23 cellular contexts compared by ENCODE assay signal in genomic region chr15:95989392-95989791, GRCh38.
DNase-seq lines count a peak whose midpoint lies in the region; ATAC-seq and TF ChIP-seq lines count a peak whose summit lies in the region.
"Had no signal": no experiment of that assay in that cellular context is flagged by ENCODE, and none has a peak within 500 bp of the region (broad histone marks: within the 10 kb centered on the region; RNA-seq: fewer than 3 reads in every experiment).

No MANE protein-coding gene starts in this region.

- ATAC-seq in right cardiac atrium (no peak), HG02571 (IDR thresholded peaks at IDR 0.05; ENCODE audit: unreplicated experiment) (no peak)
- ATAC-seq: K562 had no signal

- no peaks in the 10 kb centered on the region for H3K27me3 Mint-ChIP-seq in neural crest cell (ENCODE audit: low read depth)

- no peak for TF ChIP-seq POLR2A in erythroblast (IDR thresholded peaks at IDR 0.05; ENCODE audit: low read length)

- DNase-seq in left ventricle myocardium inferior: no peak
- no peak for DNase-seq in right cardiac atrium
- DNase-seq in cerebellar cortex (ENCODE audit: low spot score): peak; percentile 3
- no peak for DNase-seq in neural crest cell (ENCODE audit: low read depth, low spot score)
- DNase-seq in erythroblast (lab: John Stamatoyannopoulos, UW): no peak
- DNase-seq in SKM-1 (lab: John Stamatoyannopoulos, UW; ENCODE audit: unreplicated experiment): no peak
- DNase-seq: Calu3, DMS153, DND-41, GM23248, H7, Kasumi-1, MV-4-11, NCI-H1105 treated with DMSO at 0.1 percent for 48 hours, NCI-H146, NCI-H2029, NCI-H2227 treated with DMSO at 0.1 percent for 48 hours, NCI-H526 treated with DMSO at 0.1 percent for 48 hours, PC-9, Right ventricle myocardium superior had no signal

- H3K9me3 ChIP-seq in left ventricle myocardium inferior (replicated peaks): no peaks in the 10 kb centered on the region
- no peaks in the 10 kb centered on the region for H3K9me3 ChIP-seq in right cardiac atrium (ENCODE audit: control insufficient read depth, low read length)
- H3K9me3 ChIP-seq: SJSA1 had no signal

- peaks cover 54% of the 10 kb centered on the region for H3K4me1 Mint-ChIP-seq in neural crest cell

- no peak overlapping the region for H3K4me3 ChIP-seq in left ventricle myocardium inferior
- H3K4me3 ChIP-seq in right cardiac atrium (ENCODE audit: low read length): no peak overlapping the region
- H3K4me3 ChIP-seq: GM23248, K562, PC-9, SJSA1 had no signal

- H3K27ac ChIP-seq in left ventricle myocardium inferior (replicated peaks) (peak overlapping the region; percentile 42), right cardiac atrium (ENCODE audit: low read length) (no peak overlapping the region)
- H3K27ac ChIP-seq: GM23248, PC-9, SJSA1 had no signal

- no peaks in the 10 kb centered on the region for H3K36me3 Mint-ChIP-seq in neural crest cell (ENCODE audit: low read depth)

- no peaks in the 10 kb centered on the region for H3K9me3 Mint-ChIP-seq in neural crest cell

- TF ChIP-seq CTCF in left ventricle myocardium inferior (IDR thresholded peaks at IDR 0.05; ENCODE audit: borderline replicate concordance) (no peak), neural crest cell (conservative IDR thresholded peaks at IDR 0.05) (no peak)

- H3K4me3 Mint-ChIP-seq in neural crest cell: peak overlapping the region; percentile 70

- H3K27me3 ChIP-seq in left ventricle myocardium inferior (ENCODE audit: low read depth): no peaks in the 10 kb centered on the region
- H3K27me3 ChIP-seq in right cardiac atrium (ENCODE audit: control insufficient read depth, insufficient read depth): no peaks in the 10 kb centered on the region
- H3K27me3 ChIP-seq: SJSA1 had no signal

- H3K36me3 ChIP-seq in left ventricle myocardium inferior: no peaks in the 10 kb centered on the region
- H3K36me3 ChIP-seq: SJSA1 had no signal

- H3K27ac Mint-ChIP-seq in neural crest cell (ENCODE audit: unreplicated experiment): no peak overlapping the region

- intact Hi-C loops in left ventricle myocardium inferior (cut with micrococcal nuclease): no loop called here
- intact Hi-C loops in right cardiac atrium (cut with DNase I): no loop called here

- 94% methylated on average over 3 of the region's 3 CpGs for WGBS in right cardiac atrium

- H3K4me1 ChIP-seq in left ventricle myocardium inferior (no peaks in the 10 kb centered on the region), right cardiac atrium (ENCODE audit: control insufficient read depth, insufficient read depth, low read length) (no peaks in the 10 kb centered on the region)
